1 cellular context compared by ENCODE assay signal in genomic region chr7:100602889-100603696, GRCh38.
TF ChIP-seq lines count a peak whose summit lies in the region.

No MANE protein-coding gene starts in this region.

TF ChIP-seq in H1, 55 proteins besides CTCF, POLR2A, EP300 and RAD21:
- TF ChIP-seq RNF2 (IDR thresholded peaks at IDR 0.05; ENCODE audit: borderline replicate concordance, low read depth, low read length, missing control alignments, poor library complexity, severe bottlenecking), result no peak
- TF ChIP-seq RBBP5 (IDR thresholded peaks at IDR 0.05; ENCODE audit: borderline replicate concordance, low read depth, low read length), result no peak; the same call in 1 of the 2 replicates
- TF ChIP-seq FOSL1 (IDR thresholded peaks at IDR 0.05; ENCODE audit: insufficient read depth, low read depth, low read length), result no peak
- no peak for TF ChIP-seq USF2 (IDR thresholded peaks at IDR 0.05; ENCODE audit: low read length)
- TF ChIP-seq EZH2 (IDR thresholded peaks at IDR 0.05; ENCODE audit: low read depth, low read length, severe bottlenecking), result no peak
- TF ChIP-seq ASH2L (IDR thresholded peaks at IDR 0.05; ENCODE audit: low read length), result no peak
- no peak for TF ChIP-seq CBX5 (IDR thresholded peaks at IDR 0.05; ENCODE audit: low read depth, low read length)
- no peak for TF ChIP-seq SIX5 (IDR thresholded peaks at IDR 0.05; ENCODE audit: low read depth, low read length)
- peak; percentile 96 for TF ChIP-seq MAX (IDR thresholded peaks at IDR 0.05)
- TF ChIP-seq JUND (IDR thresholded peaks at IDR 0.05; ENCODE audit: low read length), result no peak
- peak; percentile 68 for TF ChIP-seq E2F6 (IDR thresholded peaks at IDR 0.05)
- TF ChIP-seq TAF1 (IDR thresholded peaks at IDR 0.05; ENCODE audit: low read depth, low read length), result no peak
- 0 out of 2 replicates have a peak, but pooled peaks have one; percentile 63 for TF ChIP-seq SP1 (IDR thresholded peaks at IDR 0.05; ENCODE audit: low read depth, low read length)
- no peak for TF ChIP-seq BRCA1 (IDR thresholded peaks at IDR 0.05; ENCODE audit: low read depth, low read length)
- TF ChIP-seq NANOG (IDR thresholded peaks at IDR 0.05; ENCODE audit: insufficient read depth, low read depth, low read length, poor library complexity, severe bottlenecking), result peak; percentile 76
- no peak for TF ChIP-seq BACH1 (IDR thresholded peaks at IDR 0.05; ENCODE audit: low read length)
- TF ChIP-seq KDM5A (IDR thresholded peaks at IDR 0.05; ENCODE audit: low read length), result no peak
- TF ChIP-seq TBP (IDR thresholded peaks at IDR 0.05; ENCODE audit: low read depth, low read length), result 0 out of 2 replicates have a peak, but pooled peaks have one; percentile 25
- TF ChIP-seq ATF2 (IDR thresholded peaks at IDR 0.05; ENCODE audit: low read length), result no peak
- TF ChIP-seq RFX5 (IDR thresholded peaks at IDR 0.05; ENCODE audit: borderline replicate concordance, low read depth, low read length), result no peak
- TF ChIP-seq KDM1A (IDR thresholded peaks at IDR 0.05; ENCODE audit: borderline replicate concordance, low read length), result no peak
- no peak for TF ChIP-seq SP4 (IDR thresholded peaks at IDR 0.05; ENCODE audit: low read length)
- no peak for TF ChIP-seq BCL11A (IDR thresholded peaks at IDR 0.05; ENCODE audit: low read depth in 2 of 2, low read length in 2 of 2)
- TF ChIP-seq ATF3 (IDR thresholded peaks at IDR 0.05; ENCODE audit: insufficient read depth, low read depth, low read length), result no peak
- peak; percentile 95 for TF ChIP-seq TCF12 (IDR thresholded peaks at IDR 0.05; ENCODE audit: low read depth, low read length)
- peak; percentile 63 for TF ChIP-seq POLR2AphosphoS5 (IDR thresholded peaks at IDR 0.05; ENCODE audit: low read depth, low read length)
- no peak for TF ChIP-seq CHD7 (IDR thresholded peaks at IDR 0.05; ENCODE audit: insufficient replicate concordance, low read length)
- 0 out of 2 replicates have a peak, but pooled peaks have one; percentile 34 for TF ChIP-seq YY1 (IDR thresholded peaks at IDR 0.05; ENCODE audit: low read depth, low read length)
- TF ChIP-seq CHD2 (IDR thresholded peaks at IDR 0.05; ENCODE audit: low read length), result 0 out of 2 replicates have a peak, but pooled peaks have one; percentile 21
- no peak for TF ChIP-seq TAF7 (optimal IDR thresholded peaks at IDR 0.05; ENCODE audit: borderline replicate concordance, low read depth, low read length)
- TF ChIP-seq RXRA (IDR thresholded peaks at IDR 0.05; ENCODE audit: insufficient read depth, low read depth, low read length), result no peak
- TF ChIP-seq ZNF274 (IDR thresholded peaks at IDR 0.05; ENCODE audit: borderline replicate concordance, extremely low read depth, low read length), result no peak
- TF ChIP-seq CBX8 (IDR thresholded peaks at IDR 0.05; ENCODE audit: borderline replicate concordance, low read depth, low read length), result no peak
- TF ChIP-seq CREB1 (IDR thresholded peaks at IDR 0.05), result no peak
- no peak for TF ChIP-seq EGR1 (IDR thresholded peaks at IDR 0.05; ENCODE audit: borderline replicate concordance, low read depth, low read length)
- no peak for TF ChIP-seq SIRT6 (IDR thresholded peaks at IDR 0.05; ENCODE audit: low read length)
- TF ChIP-seq POU5F1 (IDR thresholded peaks at IDR 0.05; ENCODE audit: low read depth, low read length), result no peak
- TF ChIP-seq SP2 (IDR thresholded peaks at IDR 0.05; ENCODE audit: low read length), result no peak
- no peak for TF ChIP-seq JUN (IDR thresholded peaks at IDR 0.05; ENCODE audit: low read depth, low read length)
- no peak for TF ChIP-seq HDAC2 (IDR thresholded peaks at IDR 0.05; ENCODE audit: borderline replicate concordance in 1 of 2, low read depth in 2 of 2, low read length in 2 of 2)
- TF ChIP-seq TEAD4 (IDR thresholded peaks at IDR 0.05; ENCODE audit: low read depth, low read length), result peak; percentile 90
- no peak for TF ChIP-seq SAP30 (IDR thresholded peaks at IDR 0.05; ENCODE audit: insufficient read depth, insufficient replicate concordance, low read length)
- no peak for TF ChIP-seq CHD1 (IDR thresholded peaks at IDR 0.05; ENCODE audit: low read depth, low read length)
- peak; percentile 77 to 80; a peak in 2 of 4 replicates for TF ChIP-seq SIN3A (conservative IDR thresholded peaks at IDR 0.05 in 1 of 2, IDR thresholded peaks at IDR 0.05 in 1 of 2; ENCODE audit: low read depth in 1 of 2, low read length in 2 of 2)
- TF ChIP-seq MAFK (IDR thresholded peaks at IDR 0.05; ENCODE audit: low read depth, low read length), result no peak
- TF ChIP-seq GABPA (IDR thresholded peaks at IDR 0.05; ENCODE audit: borderline replicate concordance, insufficient read depth, low read length), result no peak
- no peak for TF ChIP-seq KDM4A (IDR thresholded peaks at IDR 0.05; ENCODE audit: low read depth, low read length, severe bottlenecking)
